Comparison of ENCODE assay signal across 8 cellular contexts in genomic region chr2:130391058-130391871, GRCh38. TPM values are rescaled to one million over a fixed set of nuclear protein-coding genes. Genes with fewer than 3 reads are reported as not detected.
DNase-seq lines count a peak whose midpoint lies in the region; ATAC-seq and TF ChIP-seq lines count a peak whose summit lies in the region.

No MANE protein-coding gene starts in this region.

- no peaks in the 10 kb centered on the region for H3K9me3 ChIP-seq in right atrium auricular region

- H3K36me3 Mint-ChIP-seq in progenitor cell of endocrine pancreas (ENCODE audit: insufficient read depth) = no peaks in the 10 kb centered on the region

- H3K4me3 ChIP-seq in GM12865 (ENCODE audit: low read depth, low read length) (peak overlapping the region; percentile 87), right atrium auricular region (peak overlapping the region; percentile 62 to 75)

- H3K27me3 Mint-ChIP-seq in progenitor cell of endocrine pancreas = peaks cover 20% of the 10 kb centered on the region

- H3K27ac ChIP-seq in angular gyrus (ENCODE audit: low read depth, low read length) (peak overlapping the region; percentile 94), right atrium auricular region (peak overlapping the region; percentile 90 to 94)

- no peaks in the 10 kb centered on the region for H3K27me3 ChIP-seq in right atrium auricular region

- peaks cover 0 to 41% of the 10 kb centered on the region in 2 donors for H3K4me1 ChIP-seq in right atrium auricular region

- ATAC-seq in HG02588 (IDR thresholded peaks at IDR 0.05; ENCODE audit: unreplicated experiment) = peak; percentile 94

- H3K27ac Mint-ChIP-seq in progenitor cell of endocrine pancreas = peak overlapping the region; percentile 84

- H3K36me3 ChIP-seq in right atrium auricular region = no peaks in the 10 kb centered on the region

- H3K4me3 Mint-ChIP-seq in progenitor cell of endocrine pancreas (ENCODE audit: low read depth) = peak overlapping the region; percentile 86

- TF ChIP-seq CTCF in GM12865 (IDR thresholded peaks at IDR 0.05; ENCODE audit: insufficient read depth, low read depth, low read length, missing control alignments) (no peak), right atrium auricular region (IDR thresholded peaks at IDR 0.05) (no peak), progenitor cell of endocrine pancreas (IDR thresholded peaks at IDR 0.05; ENCODE audit: unreplicated experiment) (no peak)

- H3K4me1 Mint-ChIP-seq in progenitor cell of endocrine pancreas (ENCODE audit: low read depth) = peaks cover 27% of the 10 kb centered on the region

- H3K9me3 Mint-ChIP-seq in progenitor cell of endocrine pancreas (ENCODE audit: low read depth) = no peaks in the 10 kb centered on the region

- DNase-seq in GM12865 (ENCODE audit: low read depth) = peak; percentile 87
- peak; percentile 43 for DNase-seq in NCI-H1048 (lab: John Stamatoyannopoulos, UW)
- peak; percentile 77 for DNase-seq in SW480 (ENCODE audit: low spot score)
- DNase-seq in right atrium auricular region (ENCODE audit: low spot score) = peak; percentile 82
- DNase-seq in progenitor cell of endocrine pancreas (ENCODE audit: low spot score, unreplicated experiment) = peak; percentile 51
- no peak for DNase-seq in NK-92 (lab: John Stamatoyannopoulos, UW; ENCODE audit: unreplicated experiment)

RNA-seq across cellular contexts. Expression of gene PTPN18, which starts 35.4 kb away (rescaled TPM):
- total RNA-seq in right atrium auricular region = 10 to 100 TPM; 13.3 to 20.8 TPM
- 47.5 and 50.0 TPM in 2 replicates for total RNA-seq in progenitor cell of endocrine pancreas

RNA-seq across cellular contexts. Expression of gene IMP4, which starts 48.6 kb away (rescaled TPM):
- 10 to 100 TPM; 66.6 to 86.9 TPM for total RNA-seq in right atrium auricular region
- 43.0 and 44.8 TPM in 2 replicates for total RNA-seq in progenitor cell of endocrine pancreas
